ENCODE assay signal across 1 cellular context in the genomic region with DNA sequence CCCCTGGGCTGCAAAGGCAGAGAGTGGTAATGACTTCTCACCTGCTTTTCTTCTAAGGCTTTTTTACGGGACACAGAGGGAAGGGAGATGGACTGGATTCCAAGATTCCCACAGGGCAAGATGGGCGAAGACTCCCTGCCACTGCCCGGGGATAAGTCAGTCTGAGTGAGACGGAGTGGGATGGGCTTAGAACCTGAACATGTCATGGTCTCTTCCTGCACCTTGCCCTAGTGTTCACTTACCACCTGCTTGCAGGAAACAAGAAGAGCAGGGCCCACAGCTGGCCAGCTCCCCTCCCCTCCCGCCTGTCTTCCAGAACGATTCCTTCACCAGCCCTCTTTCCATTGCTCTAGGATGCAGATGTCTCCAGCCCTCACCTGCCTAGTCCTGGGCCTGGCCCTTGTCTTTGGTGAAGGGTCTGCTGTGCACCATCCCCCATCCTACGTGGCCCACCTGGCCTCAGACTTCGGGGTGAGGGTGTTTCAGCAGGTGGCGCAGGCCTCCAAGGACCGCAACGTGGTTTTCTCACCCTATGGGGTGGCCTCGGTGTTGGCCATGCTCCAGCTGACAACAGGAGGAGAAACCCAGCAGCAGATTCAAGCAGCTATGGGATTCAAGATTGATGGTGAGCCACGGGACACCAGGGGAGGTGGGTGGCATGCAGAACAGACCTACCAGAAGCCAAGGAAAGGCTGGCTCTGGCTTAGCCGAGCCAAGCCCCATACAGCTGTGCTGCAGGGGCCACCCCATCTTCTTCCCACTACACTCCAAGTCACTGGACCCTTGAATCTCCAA.
TF ChIP-seq lines count a peak whose summit lies in the region.

No MANE protein-coding gene starts in this region.

TF ChIP-seq in WTC11, 78 proteins besides CTCF, POLR2A, EP300 and RAD21:
- TF ChIP-seq ZNF416 (CRISPR knock-in tag; IDR thresholded peaks at IDR 0.05) = no peak
- TF ChIP-seq, protein P1, sequence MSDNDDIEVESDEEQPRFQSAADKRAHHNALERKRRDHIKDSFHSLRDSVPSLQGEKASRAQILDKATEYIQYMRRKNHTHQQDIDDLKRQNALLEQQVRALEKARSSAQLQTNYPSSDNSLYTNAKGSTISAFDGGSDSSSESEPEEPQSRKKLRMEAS (CRISPR knock-in tag; IDR thresholded peaks at IDR 0.05) = 0 out of 2 replicates have a peak, but pooled peaks have one; percentile 26
- TF ChIP-seq, protein P2, sequence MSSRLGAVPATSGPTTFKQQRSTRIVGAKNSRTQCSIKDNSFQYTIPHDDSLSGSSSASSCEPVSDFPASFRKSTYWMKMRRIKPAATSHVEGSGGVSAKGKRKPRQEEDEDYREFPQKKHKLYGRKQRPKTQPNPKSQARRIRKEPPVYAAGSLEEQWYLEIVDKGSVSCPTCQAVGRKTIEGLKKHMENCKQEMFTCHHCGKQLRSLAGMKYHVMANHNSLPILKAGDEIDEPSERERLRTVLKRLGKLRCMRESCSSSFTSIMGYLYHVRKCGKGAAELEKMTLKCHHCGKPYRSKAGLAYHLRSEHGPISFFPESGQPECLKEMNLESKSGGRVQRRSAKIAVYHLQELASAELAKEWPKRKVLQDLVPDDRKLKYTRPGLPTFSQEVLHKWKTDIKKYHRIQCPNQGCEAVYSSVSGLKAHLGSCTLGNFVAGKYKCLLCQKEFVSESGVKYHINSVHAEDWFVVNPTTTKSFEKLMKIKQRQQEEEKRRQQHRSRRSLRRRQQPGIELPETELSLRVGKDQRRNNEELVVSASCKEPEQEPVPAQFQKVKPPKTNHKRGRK (CRISPR knock-in tag; IDR thresholded peaks at IDR 0.05; ENCODE audit: borderline replicate concordance) = peak; percentile 53; the same call in 1 of the 2 replicates
TF ChIP-seq in WTC11: peak in this region for 2.
